Comparison of ENCODE assay signal across 14 cellular contexts in the genomic region with DNA sequence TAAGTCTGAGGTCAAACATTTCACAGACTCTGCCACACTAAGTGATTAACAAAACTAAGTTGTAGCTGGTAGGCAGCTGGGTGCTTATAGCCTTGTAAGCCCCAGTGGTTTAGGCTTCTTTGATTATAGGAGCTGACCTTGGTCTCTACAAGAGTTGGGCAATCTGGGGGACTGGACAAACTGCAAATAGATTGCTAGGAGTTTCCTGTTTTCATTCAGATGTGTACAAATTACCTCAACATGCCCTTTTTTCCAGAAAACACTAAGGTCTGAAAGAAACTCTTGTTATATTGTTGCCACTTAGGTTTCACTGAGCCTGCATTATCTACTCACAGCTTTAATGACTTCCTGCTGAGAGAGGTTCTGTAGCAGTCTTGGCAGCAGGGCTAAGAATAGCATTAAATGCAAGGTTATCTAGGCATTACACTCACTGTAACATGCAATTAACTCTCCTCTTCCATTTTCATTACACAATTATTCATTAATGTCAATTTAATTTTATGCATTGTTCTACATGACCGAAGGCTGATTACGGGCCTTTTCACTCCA.
A peak's percentile ranks its signal among the peaks of the same experiment; 100 is the strongest.
DNase-seq lines count a peak whose midpoint lies in the region; ATAC-seq and TF ChIP-seq lines count a peak whose summit lies in the region.
"Had no signal": no experiment of that assay in that cellular context is flagged by ENCODE, and none has a peak within 500 bp of the region (broad histone marks: within the 10 kb centered on the region; RNA-seq: fewer than 3 reads in every experiment).

No MANE protein-coding gene starts in this region.

- TF ChIP-seq CTCF in MM.1S (IDR thresholded peaks at IDR 0.05; ENCODE audit: low read length) = no peak
- TF ChIP-seq CTCF in GM13977 (IDR thresholded peaks at IDR 0.05; ENCODE audit: extremely low read depth, insufficient read depth, missing control alignments) = no peak
- no peak for TF ChIP-seq CTCF in spleen (IDR thresholded peaks at IDR 0.05 in 8 of 11, conservative IDR thresholded peaks at IDR 0.05 in 3 of 11)

- WGBS in spleen, 5 donors = 30 to 52% (median 43%) methylated on average over 2 of the region's 2 CpGs

- no peaks in the 10 kb centered on the region for H3K9me3 ChIP-seq in MM.1S (replicated peaks; ENCODE audit: insufficient read depth, low read length)
- H3K9me3 ChIP-seq in spleen = no peaks in the 10 kb centered on the region
- H3K9me3 ChIP-seq: BLaER1 had no signal

- peak overlapping the region; percentile 29; the same call in 1 of the 2 replicates for H3K27ac ChIP-seq in MM.1S (ENCODE audit: low read length)
- H3K27ac ChIP-seq in spleen = no peak overlapping the region
- H3K27ac ChIP-seq: BLaER1, PC-9 had no signal

- TF ChIP-seq POLR2A in spleen (IDR thresholded peaks at IDR 0.05) = no peak

- H3K36me3 ChIP-seq in MM.1S (replicated peaks; ENCODE audit: insufficient read depth, low read length) (no peaks in the 10 kb centered on the region), spleen (no peaks in the 10 kb centered on the region)
- H3K36me3 ChIP-seq: BLaER1 had no signal

- peak overlapping the region; percentile 45 for H2AFZ ChIP-seq in MM.1S (ENCODE audit: low read length)
- H2AFZ ChIP-seq: PC-9 had no signal

- H3K9me2 ChIP-seq in MM.1S (replicated peaks; ENCODE audit: insufficient read depth, low read length) = no peaks in the 10 kb centered on the region

- in situ Hi-C loops in SK-MEL-5 (cut with HindIII; ENCODE audit: low pct_unique_long_range_greater_than_20kb, low sequenced_read_pairs) = no loop called here
- in situ Hi-C loops in GM13977 (cut with MboI; ENCODE audit: low pct_unique_long_range_greater_than_20kb, low sequenced_read_pairs, unreplicated experiment) = no loop called here

- peak; percentile 54 for ATAC-seq in left colon
- ATAC-seq: natural killer cell had no signal

- H3K4me3 ChIP-seq in MM.1S (ENCODE audit: low read length) (no peak overlapping the region), spleen (no peak overlapping the region)
- H3K4me3 ChIP-seq: BLaER1, PC-9 had no signal

- H3K9ac ChIP-seq in MM.1S (ENCODE audit: low read length) = no peak overlapping the region; the same call in 1 of the 2 replicates
- H3K9ac ChIP-seq: BLaER1 had no signal

- H3K27me3 ChIP-seq in MM.1S (replicated peaks; ENCODE audit: insufficient read depth, low read length) = no peaks in the 10 kb centered on the region
- no peaks in the 10 kb centered on the region for H3K27me3 ChIP-seq in spleen (replicated peaks in 1 of 7)
- H3K27me3 ChIP-seq: BLaER1 had no signal

- peaks cover 12% of the 10 kb centered on the region for H3F3A ChIP-seq in MM.1S (ENCODE audit: insufficient read depth, low read length)

- peaks cover 42% of the 10 kb centered on the region for H3K4me1 ChIP-seq in MM.1S (ENCODE audit: low read length)
- H3K4me1 ChIP-seq in spleen = peaks cover 0 to 5% (median 0%) of the 10 kb centered on the region in 6 donors

- H3K4me2 ChIP-seq in MM.1S (ENCODE audit: low read depth, low read length) = peak overlapping the region; percentile 42; the same call in 1 of the 2 replicates
- H3K4me2 ChIP-seq: BLaER1, PC-9 had no signal

- intact Hi-C loops in left colon (cut with DNase I, micrococcal nuclease) = no loop called here
- intact Hi-C loops in spleen (cut with DNase I; ENCODE audit: low total_unique reads) = no loop called here

- H4K20me1 ChIP-seq in MM.1S (ENCODE audit: insufficient read depth, low read length) = no peaks in the 10 kb centered on the region
- H4K20me1 ChIP-seq: BLaER1 had no signal

- no peaks in the 10 kb centered on the region for H3K79me2 ChIP-seq in MM.1S (ENCODE audit: low read length)

- DNase-seq in DMS79 (lab: John Stamatoyannopoulos, UW) (peak; percentile 84), MM.1S (peak; percentile 79), SK-MEL-5 (ENCODE audit: low read depth, low spot score) (peak; percentile 32), left colon (no peak), GM13977 (ENCODE audit: low spot score) (no peak), spleen (no peak), cortex of kidney (lab: John Stamatoyannopoulos, UW) (no peak)
- DNase-seq in activated T-cell treated with anti-CD3 and anti-CD28 coated beads, Interleukin-2, amount 50 U/mL, for 1 hour = no peak
- DNase-seq: activated B cell treated with CpG ODN at 0.5 μM for 24 hours, activated gamma-delta T cell, dermis blood vessel endothelial cell, natural killer cell, PC-9 had no signal

Comparison
In these comparisons a context has a peak if more than half of its experiments do, and no peak if none do; other contexts are left out.
1. DNase-seq: peak in DMS79 (single experiment), MM.1S (single experiment) and SK-MEL-5 (single experiment); none in left colon (0 of 2), activated T-cell treated with anti-CD3 and anti-CD28 coated beads, Interleukin-2, amount 50 U/mL, for 1 hour (single experiment), GM13977 (single experiment), spleen (single experiment) and cortex of kidney (single experiment).